In genomic region chr22:19905619-19906276, GRCh38 we compare ENCODE assay signal across 1 cellular context.
TF ChIP-seq lines count a peak whose summit lies in the region.

No MANE protein-coding gene starts in this region.

TF ChIP-seq in K562, 482 proteins besides CTCF, POLR2A, EP300 and RAD21:
- TF ChIP-seq MYNN (IDR thresholded peaks at IDR 0.05) (peak; percentile 12; the same call in 1 of the 2 replicates), MYNN (CRISPR knock-in tag; IDR thresholded peaks at IDR 0.05) (no peak), BRF1 (IDR thresholded peaks at IDR 0.05; ENCODE audit: borderline replicate concordance, extremely low read depth, insufficient read length) (no peak), ARHGAP35 (IDR thresholded peaks at IDR 0.05; ENCODE audit: partially characterized antibody) (peak; percentile 5), ZNF384 (IDR thresholded peaks at IDR 0.05; ENCODE audit: low read depth, low read length) (peak; percentile 66), PBX2 (CRISPR knock-in tag; IDR thresholded peaks at IDR 0.05; ENCODE audit: low read depth) (no peak), PBX2 (tag; conservative IDR thresholded peaks at IDR 0.05; ENCODE audit: low read depth) (peak; percentile 69), STAT5B (CRISPR knock-in tag; IDR thresholded peaks at IDR 0.05) (no peak), FOXJ2 (tag; IDR thresholded peaks at IDR 0.05) (no peak), ATF1 (CRISPR knock-in tag; IDR thresholded peaks at IDR 0.05) (0 out of 2 replicates have a peak, but pooled peaks have one; percentile 32), ATF1 (tag; IDR thresholded peaks at IDR 0.05) (no peak), NRF1 (conservative IDR thresholded peaks at IDR 0.05 in 1 of 2, IDR thresholded peaks at IDR 0.05 in 1 of 2) (peak in 1 of 2 experiments; percentile 20; a peak in 1 of 4 replicates), DACH1 (IDR thresholded peaks at IDR 0.05; ENCODE audit: partially characterized antibody) (peak; percentile 44), STAT6 (CRISPR knock-in tag; IDR thresholded peaks at IDR 0.05) (0 out of 2 replicates have a peak, but pooled peaks have one; percentile 61), SETDB1 (IDR thresholded peaks at IDR 0.05; ENCODE audit: low read length) (peak; percentile 44), ZNF165 (CRISPR knock-in tag; IDR thresholded peaks at IDR 0.05; ENCODE audit: borderline replicate concordance) (no peak), CHCHD3 (CRISPR knock-in tag; IDR thresholded peaks at IDR 0.05) (0 out of 2 replicates have a peak, but pooled peaks have one; percentile 63), CBFA2T2 (conservative IDR thresholded peaks at IDR 0.05) (peak; percentile 13; the same call in 1 of the 2 replicates), RNF219 (CRISPR knock-in tag; IDR thresholded peaks at IDR 0.05) (0 out of 2 replicates have a peak, but pooled peaks have one; percentile 38), FIP1L1 (IDR thresholded peaks at IDR 0.05; ENCODE audit: low read depth, low read length, poor library complexity, severe bottlenecking) (no peak), MEIS2 (IDR thresholded peaks at IDR 0.05; ENCODE audit: partially characterized antibody) (peak; percentile 69), HDAC6 (IDR thresholded peaks at IDR 0.05; ENCODE audit: low read depth, low read length) (0 out of 2 replicates have a peak, but pooled peaks have one; percentile 58), CBFA2T3 (IDR thresholded peaks at IDR 0.05) (peak; percentile 28), SRSF3 (IDR thresholded peaks at IDR 0.05; ENCODE audit: insufficient read depth, low read length) (0 out of 2 replicates have a peak, but pooled peaks have one; percentile 24), WHSC1 (IDR thresholded peaks at IDR 0.05; ENCODE audit: low read length) (peak; percentile 65), NONO (IDR thresholded peaks at IDR 0.05; ENCODE audit: low read depth in 2 of 2, low read length in 1 of 2) (no peak), SPI1 (IDR thresholded peaks at IDR 0.05; ENCODE audit: borderline replicate concordance, low read depth, low read length) (no peak)
- TF ChIP-seq, protein P1, sequence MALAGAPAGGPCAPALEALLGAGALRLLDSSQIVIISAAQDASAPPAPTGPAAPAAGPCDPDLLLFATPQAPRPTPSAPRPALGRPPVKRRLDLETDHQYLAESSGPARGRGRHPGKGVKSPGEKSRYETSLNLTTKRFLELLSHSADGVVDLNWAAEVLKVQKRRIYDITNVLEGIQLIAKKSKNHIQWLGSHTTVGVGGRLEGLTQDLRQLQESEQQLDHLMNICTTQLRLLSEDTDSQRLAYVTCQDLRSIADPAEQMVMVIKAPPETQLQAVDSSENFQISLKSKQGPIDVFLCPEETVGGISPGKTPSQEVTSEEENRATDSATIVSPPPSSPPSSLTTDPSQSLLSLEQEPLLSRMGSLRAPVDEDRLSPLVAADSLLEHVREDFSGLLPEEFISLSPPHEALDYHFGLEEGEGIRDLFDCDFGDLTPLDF (CRISPR knock-in tag; IDR thresholded peaks at IDR 0.05) = 0 out of 2 replicates have a peak, but pooled peaks have one; percentile 29
- TF ChIP-seq, protein P2, sequence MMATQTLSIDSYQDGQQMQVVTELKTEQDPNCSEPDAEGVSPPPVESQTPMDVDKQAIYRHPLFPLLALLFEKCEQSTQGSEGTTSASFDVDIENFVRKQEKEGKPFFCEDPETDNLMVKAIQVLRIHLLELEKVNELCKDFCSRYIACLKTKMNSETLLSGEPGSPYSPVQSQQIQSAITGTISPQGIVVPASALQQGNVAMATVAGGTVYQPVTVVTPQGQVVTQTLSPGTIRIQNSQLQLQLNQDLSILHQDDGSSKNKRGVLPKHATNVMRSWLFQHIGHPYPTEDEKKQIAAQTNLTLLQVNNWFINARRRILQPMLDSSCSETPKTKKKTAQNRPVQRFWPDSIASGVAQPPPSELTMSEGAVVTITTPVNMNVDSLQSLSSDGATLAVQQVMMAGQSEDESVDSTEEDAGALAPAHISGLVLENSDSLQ (IDR thresholded peaks at IDR 0.05) = peak; percentile 72; the same call in 1 of the 2 replicates
- TF ChIP-seq, protein P3, sequence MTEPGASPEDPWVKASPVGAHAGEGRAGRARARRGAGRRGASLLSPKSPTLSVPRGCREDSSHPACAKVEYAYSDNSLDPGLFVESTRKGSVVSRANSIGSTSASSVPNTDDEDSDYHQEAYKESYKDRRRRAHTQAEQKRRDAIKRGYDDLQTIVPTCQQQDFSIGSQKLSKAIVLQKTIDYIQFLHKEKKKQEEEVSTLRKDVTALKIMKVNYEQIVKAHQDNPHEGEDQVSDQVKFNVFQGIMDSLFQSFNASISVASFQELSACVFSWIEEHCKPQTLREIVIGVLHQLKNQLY (CRISPR knock-in tag; conservative IDR thresholded peaks at IDR 0.05) = peak in 1 of 2 experiments; percentile 90; a peak in 2 of 4 replicates
- TF ChIP-seq, protein P4, sequence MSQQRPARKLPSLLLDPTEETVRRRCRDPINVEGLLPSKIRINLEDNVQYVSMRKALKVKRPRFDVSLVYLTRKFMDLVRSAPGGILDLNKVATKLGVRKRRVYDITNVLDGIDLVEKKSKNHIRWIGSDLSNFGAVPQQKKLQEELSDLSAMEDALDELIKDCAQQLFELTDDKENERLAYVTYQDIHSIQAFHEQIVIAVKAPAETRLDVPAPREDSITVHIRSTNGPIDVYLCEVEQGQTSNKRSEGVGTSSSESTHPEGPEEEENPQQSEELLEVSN (IDR thresholded peaks at IDR 0.05; ENCODE audit: borderline replicate concordance in 1 of 2, extremely low read depth in 1 of 2, insufficient read depth in 1 of 2, insufficient read length in 1 of 2, low read depth in 1 of 2, low read length in 1 of 2, poor library complexity in 1 of 2, severe bottlenecking in 1 of 2) = peak in 1 of 2 experiments; percentile 15
TF ChIP-seq in K562: peak in this region for 21.
